In genomic region chr10:74823791-74824183, GRCh38 we compare ENCODE assay signal across 10 cellular contexts. TPM values are rescaled to one million over a fixed set of nuclear protein-coding genes. Genes with fewer than 3 reads are reported as not detected.
A peak's percentile ranks its signal among the peaks of the same experiment; 100 is the strongest.
DNase-seq lines count a peak whose midpoint lies in the region; ATAC-seq and TF ChIP-seq lines count a peak whose summit lies in the region.
"Had no signal": no experiment of that assay in that cellular context is flagged by ENCODE, and none has a peak within 500 bp of the region (broad histone marks: within the 10 kb centered on the region; RNA-seq: fewer than 3 reads in every experiment).

No MANE protein-coding gene starts in this region.

- H3K9me3 Mint-ChIP-seq in activated CD4-positive, alpha-beta T cell treated with anti-CD3 and anti-CD28 coated beads for 36 hours (ENCODE audit: low read depth), result no peaks in the 10 kb centered on the region
- H3K9me3 Mint-ChIP-seq in stimulated activated naive CD8-positive, alpha-beta T cell treated with anti-CD3 and anti-CD28 coated beads, Interleukin-15, amount 100 ng/mL, for 72 hours, result no peaks in the 10 kb centered on the region

- POLR2A ChIA-PET in activated CD4-positive, alpha-beta T cell treated with anti-CD3 and anti-CD28 coated beads for 36 hours (lab: Charles Lee), result no interaction called here
- POLR2A ChIA-PET in PC-3 (lab: Charles Lee; ENCODE audit: unreplicated experiment), result interaction anchor here (0.6 to 0.7 kb wide), 5 partner anchors 102 to 660 kb away, joined by 3 to 4 read pairs (median 3); no protein-coding TSS in a partner anchor

- ATAC-seq in activated CD4-positive, alpha-beta T cell treated with anti-CD3 and anti-CD28 coated beads for 36 hours, result no peak
- peak; percentile 1 for ATAC-seq in PC-3
- no peak for ATAC-seq in gastroesophageal sphincter
- ATAC-seq in stimulated activated naive CD8-positive, alpha-beta T cell treated with anti-CD3 and anti-CD28 coated beads, Interleukin-15, amount 100 ng/mL, for 72 hours, result no peak

- H3K27ac ChIP-seq in PC-3 (ENCODE audit: low read length) (peak overlapping the region; percentile 75), gastroesophageal sphincter (peak overlapping the region; percentile 77 to 100 (median 93))

- no peaks in the 10 kb centered on the region for H3K27me3 Mint-ChIP-seq in activated CD4-positive, alpha-beta T cell treated with anti-CD3 and anti-CD28 coated beads for 36 hours
- no peaks in the 10 kb centered on the region for H3K27me3 Mint-ChIP-seq in stimulated activated naive CD8-positive, alpha-beta T cell treated with anti-CD3 and anti-CD28 coated beads, Interleukin-15, amount 100 ng/mL, for 72 hours

- H3K4me3 ChIP-seq in PC-3 (ENCODE audit: low read length) (peak overlapping the region; percentile 74), gastroesophageal sphincter (no peak overlapping the region)

- intact Hi-C loops in activated CD4-positive, alpha-beta T cell treated with anti-CD3 and anti-CD28 coated beads for 36 hours (cut with DNase I, micrococcal nuclease), result loop anchor here in 1 of 2 experiments (2.0 to 10.0 kb wide), 3 partner anchors 151 to 673 kb away; partner anchors contain the start of genes ADK and AP3M1
- intact Hi-C loops in PC-3 (cut with micrococcal nuclease), result loop anchor here (2.0 to 10.0 kb wide), 5 partner anchors 141 to 581 kb away; partner anchors contain the start of gene ZNF503

- peaks cover 24% of the 10 kb centered on the region for H3K79me2 ChIP-seq in PC-3 (ENCODE audit: low read length)

- H3K4me2 ChIP-seq in PC-3 (ENCODE audit: low read length), result peak overlapping the region; percentile 86

- H3K9me3 ChIP-seq in PC-3 (ENCODE audit: low read length) (no peaks in the 10 kb centered on the region), gastroesophageal sphincter (no peaks in the 10 kb centered on the region)

- H3K4me3 Mint-ChIP-seq in activated CD4-positive, alpha-beta T cell treated with anti-CD3 and anti-CD28 coated beads for 36 hours, result peak overlapping the region; percentile 88
- peak overlapping the region; percentile 83 to 97 for H3K4me3 Mint-ChIP-seq in stimulated activated naive CD8-positive, alpha-beta T cell treated with anti-CD3 and anti-CD28 coated beads, Interleukin-15, amount 100 ng/mL, for 72 hours

- H3F3A ChIP-seq in PC-3 (ENCODE audit: low read length, unreplicated experiment), result peaks cover 32% of the 10 kb centered on the region

- H3K27me3 ChIP-seq in PC-3 (ENCODE audit: low read length), result no peaks in the 10 kb centered on the region
- H3K27me3 ChIP-seq in gastroesophageal sphincter, result no peaks in the 10 kb centered on the region

- H3K36me3 Mint-ChIP-seq in activated CD4-positive, alpha-beta T cell treated with anti-CD3 and anti-CD28 coated beads for 36 hours (ENCODE audit: low read depth), result peaks cover 3% of the 10 kb centered on the region

- H3K27ac Mint-ChIP-seq in activated CD4-positive, alpha-beta T cell treated with anti-CD3 and anti-CD28 coated beads for 36 hours, result peak overlapping the region; percentile 91
- peak overlapping the region in 1 of 2 donors; percentile 3 for H3K27ac Mint-ChIP-seq in stimulated activated naive CD8-positive, alpha-beta T cell treated with anti-CD3 and anti-CD28 coated beads, Interleukin-15, amount 100 ng/mL, for 72 hours

- peak overlapping the region; percentile 83 for H3K9ac ChIP-seq in PC-3 (ENCODE audit: low read length)

- 20 to 26% methylated on average over 4 of the region's 4 CpGs for WGBS in gastroesophageal sphincter (ENCODE audit: low coverage in 1 of 2), 2 donors

- H3K36me3 ChIP-seq in PC-3 (ENCODE audit: low read depth, low read length), result no peaks in the 10 kb centered on the region
- H3K36me3 ChIP-seq in gastroesophageal sphincter, result no peaks in the 10 kb centered on the region

- H3K4me1 ChIP-seq in PC-3 (ENCODE audit: insufficient read depth, low read length) (peaks cover 56% of the 10 kb centered on the region), gastroesophageal sphincter (peaks cover 0 to 52% (median 8%) of the 10 kb centered on the region in 3 donors)

- no peak for TF ChIP-seq POLR2A in gastroesophageal sphincter (IDR thresholded peaks at IDR 0.05)

- H4K20me1 ChIP-seq in PC-3 (ENCODE audit: low read length), result peaks cover 11% of the 10 kb centered on the region

- peaks cover 51% of the 10 kb centered on the region for H3K4me1 Mint-ChIP-seq in activated CD4-positive, alpha-beta T cell treated with anti-CD3 and anti-CD28 coated beads for 36 hours
- peaks cover 32% of the 10 kb centered on the region for H3K4me1 Mint-ChIP-seq in stimulated activated naive CD8-positive, alpha-beta T cell treated with anti-CD3 and anti-CD28 coated beads, Interleukin-15, amount 100 ng/mL, for 72 hours

- peak overlapping the region; percentile 84 for H2AFZ ChIP-seq in PC-3 (ENCODE audit: low read length)

- H3K9me2 ChIP-seq in PC-3 (replicated peaks; ENCODE audit: low read length), result no peaks in the 10 kb centered on the region

- TF ChIP-seq CTCF in PC-3 (conservative IDR thresholded peaks at IDR 0.05; ENCODE audit: low read depth, low read length), result no peak
- no peak for TF ChIP-seq CTCF in gastroesophageal sphincter (IDR thresholded peaks at IDR 0.05)

- CTCF ChIA-PET in activated CD4-positive, alpha-beta T cell treated with anti-CD3 and anti-CD28 coated beads for 36 hours (lab: Charles Lee), result interaction anchor here (1.4 kb wide), 1 partner anchor 275 kb away, joined by 3 read pairs; no protein-coding TSS in a partner anchor
- CTCF ChIA-PET in PC-3 (lab: Charles Lee), result interaction anchor here (0.5 to 1.9 kb wide), 5 partner anchors 70 to 687 kb away, joined by 3 to 7 read pairs (median 5); no protein-coding TSS in a partner anchor

- no peak for DNase-seq in activated CD4-positive, alpha-beta T cell treated with anti-CD3 and anti-CD28 coated beads for 36 hours
- no peak for DNase-seq in activated CD4-positive, alpha-beta T cell treated with anti-CD3 and anti-CD28 coated beads, Interleukin-2, amount 50 U/mL, for 4 hours
- DNase-seq in PC-3 (peak; percentile 95), AG20443 (ENCODE audit: low spot score) (no peak), OCI-M2 (lab: John Stamatoyannopoulos, UW; ENCODE audit: unreplicated experiment) (no peak), AG08395 (ENCODE audit: low spot score) (no peak)
- DNase-seq in stimulated activated naive CD8-positive, alpha-beta T cell treated with anti-CD3 and anti-CD28 coated beads, Interleukin-15, amount 100 ng/mL, for 72 hours, result no peak
- DNase-seq: AML-193, foreskin melanocyte had no signal

- TF ChIP-seq EP300 in gastroesophageal sphincter (IDR thresholded peaks at IDR 0.05), result no peak

- BruUV-seq in PC-3 (replicated peaks; lab: Mats Ljungman, UMichigan), result no TSS peak

RNA-seq across cellular contexts. Expression of gene KAT6B, which starts 2.6 kb away (rescaled TPM):
- 10 to 100 TPM; 20.0 to 20.9 TPM for total RNA-seq in activated CD4-positive, alpha-beta T cell treated with anti-CD3 and anti-CD28 coated beads for 36 hours
- 83.0 and 94.5 TPM in 2 replicates for total RNA-seq in PC-3 (2014; rRNA removed)
- 100 to 1,000 TPM in 1 of 4 donors, 10 to 100 TPM in 3; 35.8 to 107 (median 82.9) TPM for total RNA-seq in gastroesophageal sphincter
